8 cellular contexts compared by ENCODE assay signal in the genomic region with DNA sequence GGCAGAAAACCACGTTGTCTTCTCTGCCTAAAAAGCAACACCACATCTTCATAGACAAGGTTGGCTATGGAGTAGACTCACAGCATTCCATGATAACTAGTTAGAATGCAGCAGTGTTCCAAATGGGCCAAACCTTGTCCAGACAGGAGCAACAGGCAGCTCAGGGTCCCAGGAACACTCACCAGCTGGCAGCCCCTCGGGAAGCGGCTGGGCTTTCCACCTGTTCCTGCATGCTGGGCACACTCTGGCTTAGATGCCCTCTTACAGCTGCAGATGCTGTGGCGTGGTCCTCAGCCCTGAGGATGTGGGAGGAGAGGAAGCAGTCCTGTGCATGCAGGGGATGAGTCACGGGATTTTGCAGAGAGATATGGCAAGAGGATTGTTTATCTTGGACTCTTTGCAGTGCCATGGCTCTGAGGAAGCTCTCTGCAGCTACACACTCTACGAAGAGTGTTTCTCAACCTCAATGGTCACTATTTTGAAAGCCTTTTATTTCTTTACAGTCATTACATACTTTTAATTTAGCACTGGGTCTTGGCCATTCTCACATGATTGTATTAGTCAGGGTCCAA. TPM values are rescaled to one million over a fixed set of nuclear protein-coding genes. Genes with fewer than 3 reads are reported as not detected.
DNase-seq lines count a peak whose midpoint lies in the region; ATAC-seq and TF ChIP-seq lines count a peak whose summit lies in the region.

No MANE protein-coding gene starts in this region.

- CTCF ChIA-PET in T-cell (lab: Charles Lee) = no interaction called here

- DNase-seq in AG20443 (ENCODE audit: low spot score) = peak; percentile 98
- DNase-seq in HS-5 (ENCODE audit: low read depth) = peak; percentile 91
- DNase-seq in T-cell = no peak
- DNase-seq in foreskin melanocyte = peak; percentile 83
- DNase-seq in stimulated activated CD8-positive, alpha-beta memory T cell treated with anti-CD3 and anti-CD28 coated beads, Interleukin-4, amount 100 ng/mL, for 48 hours = peak; percentile 45
- no peak for DNase-seq in progenitor cell of endocrine pancreas (ENCODE audit: low spot score, unreplicated experiment)
- no peak for DNase-seq in naive thymus-derived CD8-positive, alpha-beta T cell
- DNase-seq in activated gamma-delta T cell treated with Interleukin-2 at 50 U/mL for 16 hours = no peak

- H3K4me3 Mint-ChIP-seq in T-cell (no peak overlapping the region), progenitor cell of endocrine pancreas (ENCODE audit: low read depth) (no peak overlapping the region)
- H3K4me3 Mint-ChIP-seq in naive thymus-derived CD8-positive, alpha-beta T cell = no peak overlapping the region

- no peak for TF ChIP-seq CTCF in progenitor cell of endocrine pancreas (IDR thresholded peaks at IDR 0.05; ENCODE audit: unreplicated experiment)

- H3K27ac Mint-ChIP-seq in T-cell (peak overlapping the region; percentile 78 to 86), progenitor cell of endocrine pancreas (no peak overlapping the region)
- peak overlapping the region in 3 of 10 donors; percentile 25 to 70 (median 29) for H3K27ac Mint-ChIP-seq in naive thymus-derived CD8-positive, alpha-beta T cell

- H3K27me3 Mint-ChIP-seq in T-cell = no peaks in the 10 kb centered on the region
- H3K27me3 Mint-ChIP-seq in progenitor cell of endocrine pancreas = no peaks in the 10 kb centered on the region
- no peaks in the 10 kb centered on the region for H3K27me3 Mint-ChIP-seq in naive thymus-derived CD8-positive, alpha-beta T cell

- H3K36me3 Mint-ChIP-seq in T-cell (peaks cover 26% of the 10 kb centered on the region), progenitor cell of endocrine pancreas (ENCODE audit: insufficient read depth) (no peaks in the 10 kb centered on the region)
- peaks cover 0 to 24% (median 3%) of the 10 kb centered on the region in 3 donors for H3K36me3 Mint-ChIP-seq in naive thymus-derived CD8-positive, alpha-beta T cell

- peaks cover 30 to 54% (median 52%) of the 10 kb centered on the region in 3 donors for H3K4me1 Mint-ChIP-seq in T-cell
- no peaks in the 10 kb centered on the region for H3K4me1 Mint-ChIP-seq in progenitor cell of endocrine pancreas (ENCODE audit: low read depth)
- H3K4me1 Mint-ChIP-seq in naive thymus-derived CD8-positive, alpha-beta T cell = peaks cover 14 to 57% (median 22%) of the 10 kb centered on the region in 4 donors

- H3K9me3 Mint-ChIP-seq in T-cell (no peaks in the 10 kb centered on the region), progenitor cell of endocrine pancreas (ENCODE audit: low read depth) (no peaks in the 10 kb centered on the region)
- H3K9me3 Mint-ChIP-seq in naive thymus-derived CD8-positive, alpha-beta T cell = no peaks in the 10 kb centered on the region

- POLR2A ChIA-PET in T-cell (lab: Charles Lee) = no interaction called here
- POLR2A ChIA-PET in naive thymus-derived CD8-positive, alpha-beta T cell (lab: Charles Lee) = interaction anchor here (1.1 kb wide), 1 partner anchor 10 kb away, joined by 3 read pairs; no protein-coding TSS in a partner anchor

- peak in 2 of 4 experiments; percentile 53 to 64 for ATAC-seq in T-cell (replicated peaks in 1 of 4)
- ATAC-seq in naive thymus-derived CD8-positive, alpha-beta T cell = no peak

RNA-seq across cellular contexts. Expression of gene NRROS, which starts 11.3 kb away (rescaled TPM):
- total RNA-seq in T-cell (10 to 100 TPM in 4 of 5 donors, 1 to 10 TPM in 1; 7.6 to 16.8 (median 15.6) TPM), progenitor cell of endocrine pancreas (1.4 and 2.0 TPM in 2 replicates)
- 1 to 10 TPM; 3.4 to 4.1 TPM for total RNA-seq in naive thymus-derived CD8-positive, alpha-beta T cell
- polyA plus RNA-seq in naive thymus-derived CD8-positive, alpha-beta T cell = under 1 TPM; 0.29 to 0.92 (median 0.87) TPM

Comparison
In these comparisons a context has a peak if more than half of its experiments do, and no peak if none do; other contexts are left out.
1. DNase-seq: peak in AG20443 (single experiment), HS-5 (single experiment), foreskin melanocyte (single experiment) and stimulated activated CD8-positive, alpha-beta memory T cell treated with anti-CD3 and anti-CD28 coated beads, Interleukin-4, amount 100 ng/mL, for 48 hours (single experiment); none in T-cell (0 of 34), progenitor cell of endocrine pancreas (single experiment), naive thymus-derived CD8-positive, alpha-beta T cell (0 of 10) and activated gamma-delta T cell treated with Interleukin-2 at 50 U/mL for 16 hours (single experiment).